ENCODE assay signal across 18 cellular contexts in the genomic region with DNA sequence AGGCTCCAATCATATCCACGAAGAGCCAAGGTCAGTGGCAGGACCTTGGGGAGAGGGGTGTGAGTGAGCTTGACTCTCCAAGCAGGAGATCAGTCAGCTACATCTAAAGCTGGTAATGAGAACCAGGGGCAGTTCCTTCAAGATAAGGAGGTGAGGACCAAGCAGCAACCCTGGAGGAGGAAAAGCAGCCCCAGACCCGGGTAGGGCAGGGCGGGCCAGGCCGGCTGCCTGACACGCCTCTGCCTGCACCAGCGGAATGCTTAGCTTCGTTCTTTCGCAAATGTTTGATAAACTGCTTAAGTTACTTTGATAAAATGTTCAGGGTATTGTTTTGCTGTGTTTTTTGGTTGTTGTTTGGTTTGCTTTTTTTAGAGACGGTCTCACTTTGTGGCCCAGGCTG. TPM values are rescaled to one million over a fixed set of nuclear protein-coding genes. Genes with fewer than 3 reads are reported as not detected.
DNase-seq lines count a peak whose midpoint lies in the region; ATAC-seq and TF ChIP-seq lines count a peak whose summit lies in the region.
"Had no signal": no experiment of that assay in that cellular context is flagged by ENCODE, and none has a peak within 500 bp of the region (broad histone marks: within the 10 kb centered on the region; RNA-seq: fewer than 3 reads in every experiment).

No MANE protein-coding gene starts in this region.

- intact Hi-C loops in breast epithelium (cut with DNase I; ENCODE audit: low total_unique reads), result loop anchor here (10.0 kb wide), 1 partner anchor 270 kb away; no protein-coding TSS in a partner anchor
- intact Hi-C loops in MCF 10A (cut with micrococcal nuclease), result no loop called here
- intact Hi-C loops in ascending aorta (cut with DNase I), result no loop called here

- no peaks in the 10 kb centered on the region for H3K27me3 ChIP-seq in breast epithelium
- no peaks in the 10 kb centered on the region for H3K27me3 ChIP-seq in ascending aorta

- H3K4me1 Mint-ChIP-seq in MCF 10A (ENCODE audit: insufficient read depth, unreplicated experiment), result no peaks in the 10 kb centered on the region
- H3K4me1 Mint-ChIP-seq: B cell; CD4-positive, alpha-beta memory T cell had no signal

- no peak overlapping the region for H3K27ac Mint-ChIP-seq in MCF 10A (ENCODE audit: low read depth, unreplicated experiment)
- H3K27ac Mint-ChIP-seq: B cell; CD4-positive, alpha-beta memory T cell had no signal

- H3K9me3 Mint-ChIP-seq in MCF 10A (ENCODE audit: unreplicated experiment), result no peaks in the 10 kb centered on the region
- H3K9me3 Mint-ChIP-seq: CD4-positive, alpha-beta memory T cell had no signal

- TF ChIP-seq CTCF in breast epithelium (IDR thresholded peaks at IDR 0.05), result no peak
- TF ChIP-seq CTCF in MCF 10A (IDR thresholded peaks at IDR 0.05; ENCODE audit: unreplicated experiment), result no peak
- no peak for TF ChIP-seq CTCF in ascending aorta (IDR thresholded peaks at IDR 0.05)

- DNase-seq in breast epithelium (ENCODE audit: low spot score in 2 of 2) (no peak), MCF 10A (ENCODE audit: unreplicated experiment) (no peak), ascending aorta (ENCODE audit: low spot score in 2 of 2) (no peak), activated gamma-delta T cell treated with Interleukin-2 at 50 U/mL for 16 hours (no peak)
- DNase-seq in activated CD8-positive, alpha-beta memory T cell treated with anti-CD3 and anti-CD28 coated beads, Interleukin-2, amount 50 U/mL, for 48 hours, result no peak
- DNase-seq: C1 segment of cervical spinal cord; CD4-positive, alpha-beta memory T cell; COR-L47; DMS153; DND-41; GOT3; H7; HCEC 1CT had no signal

- H3K9me3 ChIP-seq in breast epithelium, result no peaks in the 10 kb centered on the region
- no peaks in the 10 kb centered on the region for H3K9me3 ChIP-seq in ascending aorta

- H3K36me3 ChIP-seq in breast epithelium (no peaks in the 10 kb centered on the region), ascending aorta (peaks cover 75 to 85% of the 10 kb centered on the region in 2 donors)

- no TSS peak for BruUV-seq in MCF 10A (replicated peaks; lab: Mats Ljungman, UMichigan)

- H3K27me3 Mint-ChIP-seq in MCF 10A (ENCODE audit: insufficient read depth, unreplicated experiment), result no peaks in the 10 kb centered on the region

- H3K4me3 Mint-ChIP-seq in MCF 10A (ENCODE audit: unreplicated experiment), result no peak overlapping the region
- H3K4me3 Mint-ChIP-seq: B cell; CD4-positive, alpha-beta memory T cell had no signal

- POLR2A ChIA-PET in MCF 10A (lab: Yijun Ruan, JAX), result no interaction called here

- no peak overlapping the region for H3K4me3 ChIP-seq in breast epithelium
- no peak overlapping the region for H3K4me3 ChIP-seq in ascending aorta

- ATAC-seq in esophagus mucosa (peak; percentile 40), HG02981 (IDR thresholded peaks at IDR 0.05; ENCODE audit: unreplicated experiment) (no peak), HG02642 (IDR thresholded peaks at IDR 0.05; ENCODE audit: poor library complexity, unreplicated experiment) (no peak)

- H3K36me3 Mint-ChIP-seq in MCF 10A (ENCODE audit: insufficient read depth, unreplicated experiment), result no peaks in the 10 kb centered on the region
- H3K36me3 Mint-ChIP-seq: CD4-positive, alpha-beta memory T cell had no signal

- H3K27ac ChIP-seq in breast epithelium (peak overlapping the region; percentile 68 to 72), ascending aorta (peak overlapping the region; percentile 24 to 41)
- H3K27ac ChIP-seq: 22Rv1 had no signal

- H3K4me1 ChIP-seq in breast epithelium (peaks cover 0 to 10% of the 10 kb centered on the region in 2 donors), ascending aorta (no peaks in the 10 kb centered on the region)

- CTCF ChIA-PET in MCF 10A (lab: Yijun Ruan, JAX), result interaction anchor here (0.6 to 1.3 kb wide), 2 partner anchors 266 to 278 kb away, joined by 3 to 7 read pairs; no protein-coding TSS in a partner anchor

- TF ChIP-seq POLR2A in breast epithelium (IDR thresholded peaks at IDR 0.05), result no peak

RNA-seq across cellular contexts. Expression of gene FADD, which starts 18.7 kb away (rescaled TPM):
- 10 to 100 TPM; 17.6 to 33.1 (median 30.2) TPM for total RNA-seq in breast epithelium
- total RNA-seq in MCF 10A (2022), result 37.1 and 44.1 TPM in 2 replicates
- total RNA-seq in ascending aorta, result 22.2 TPM
- 19.6 TPM for total RNA-seq in esophagus mucosa
